ENCODE assay signal across 1 cellular context in the genomic region with DNA sequence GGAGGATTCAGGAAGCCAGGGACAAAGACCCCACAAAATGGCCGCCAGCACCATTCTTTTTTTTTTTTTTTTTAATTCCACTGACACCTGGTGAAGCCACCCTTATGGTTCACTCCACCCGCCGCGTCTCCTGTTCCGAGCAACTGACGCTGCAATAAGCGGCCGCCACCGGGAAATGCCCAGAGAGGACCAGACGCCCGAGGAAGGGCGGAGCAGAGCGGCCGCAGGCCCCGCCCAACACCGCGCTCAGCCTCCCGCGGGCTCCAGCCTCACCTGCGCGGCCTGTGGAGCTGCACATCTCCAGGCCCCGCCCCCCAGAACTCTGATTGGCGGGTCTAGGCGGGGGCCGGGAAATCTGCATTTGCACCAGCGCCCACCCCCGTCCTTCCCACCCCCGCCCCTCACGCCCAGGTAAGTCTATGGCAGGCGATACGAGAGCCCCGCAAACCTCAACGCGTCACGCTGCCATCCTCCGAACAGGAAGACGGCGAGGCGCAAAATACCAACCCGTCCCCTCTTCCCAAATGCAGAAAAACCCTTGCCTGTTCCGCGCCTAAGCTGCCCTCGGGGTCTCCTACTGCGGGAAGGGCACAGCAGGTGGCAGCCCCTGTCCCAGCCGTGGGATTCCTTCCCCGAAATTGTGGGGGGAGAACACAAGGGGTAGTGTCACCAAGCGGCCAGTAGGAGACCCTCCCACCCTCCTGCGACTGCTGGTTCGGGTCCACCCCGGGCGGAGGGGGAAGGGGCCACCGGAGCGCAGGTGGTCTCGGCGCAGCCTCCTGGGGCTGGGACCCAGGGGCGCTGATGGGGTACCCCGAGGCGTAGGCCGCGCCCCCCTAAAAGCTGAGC.
A peak's percentile ranks its signal among the peaks of the same experiment; 100 is the strongest.
TF ChIP-seq lines count a peak whose summit lies in the region.

No MANE protein-coding gene starts in this region.

TF ChIP-seq in HepG2, 621 proteins besides CTCF, POLR2A, EP300 and RAD21 (continued from another document and continues in another):
- TF ChIP-seq, protein P1, sequence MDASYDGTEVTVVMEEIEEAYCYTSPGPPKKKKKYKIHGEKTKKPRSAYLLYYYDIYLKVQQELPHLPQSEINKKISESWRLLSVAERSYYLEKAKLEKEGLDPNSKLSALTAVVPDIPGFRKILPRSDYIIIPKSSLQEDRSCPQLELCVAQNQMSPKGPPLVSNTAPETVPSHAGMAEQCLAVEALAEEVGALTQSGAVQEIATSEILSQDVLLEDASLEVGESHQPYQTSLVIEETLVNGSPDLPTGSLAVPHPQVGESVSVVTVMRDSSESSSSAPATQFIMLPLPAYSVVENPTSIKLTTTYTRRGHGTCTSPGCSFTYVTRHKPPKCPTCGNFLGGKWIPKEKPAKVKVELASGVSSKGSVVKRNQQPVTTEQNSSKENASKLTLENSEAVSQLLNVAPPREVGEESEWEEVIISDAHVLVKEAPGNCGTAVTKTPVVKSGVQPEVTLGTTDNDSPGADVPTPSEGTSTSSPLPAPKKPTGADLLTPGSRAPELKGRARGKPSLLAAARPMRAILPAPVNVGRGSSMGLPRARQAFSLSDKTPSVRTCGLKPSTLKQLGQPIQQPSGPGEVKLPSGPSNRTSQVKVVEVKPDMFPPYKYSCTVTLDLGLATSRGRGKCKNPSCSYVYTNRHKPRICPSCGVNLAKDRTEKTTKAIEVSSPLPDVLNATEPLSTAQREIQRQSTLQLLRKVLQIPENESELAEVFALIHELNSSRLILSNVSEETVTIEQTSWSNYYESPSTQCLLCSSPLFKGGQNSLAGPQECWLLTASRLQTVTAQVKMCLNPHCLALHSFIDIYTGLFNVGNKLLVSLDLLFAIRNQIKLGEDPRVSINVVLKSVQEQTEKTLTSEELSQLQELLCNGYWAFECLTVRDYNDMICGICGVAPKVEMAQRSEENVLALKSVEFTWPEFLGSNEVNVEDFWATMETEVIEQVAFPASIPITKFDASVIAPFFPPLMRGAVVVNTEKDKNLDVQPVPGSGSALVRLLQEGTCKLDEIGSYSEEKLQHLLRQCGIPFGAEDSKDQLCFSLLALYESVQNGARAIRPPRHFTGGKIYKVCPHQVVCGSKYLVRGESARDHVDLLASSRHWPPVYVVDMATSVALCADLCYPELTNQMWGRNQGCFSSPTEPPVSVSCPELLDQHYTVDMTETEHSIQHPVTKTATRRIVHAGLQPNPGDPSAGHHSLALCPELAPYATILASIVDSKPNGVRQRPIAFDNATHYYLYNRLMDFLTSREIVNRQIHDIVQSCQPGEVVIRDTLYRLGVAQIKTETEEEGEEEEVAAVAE (CRISPR knock-in tag; IDR thresholded peaks at IDR 0.05; ENCODE audit: borderline replicate concordance), result 0 out of 2 replicates have a peak, but pooled peaks have one; percentile 10
- TF ChIP-seq GABPB1 (CRISPR knock-in tag; IDR thresholded peaks at IDR 0.05) (peak; percentile 59), PAF1 (CRISPR knock-in tag; IDR thresholded peaks at IDR 0.05) (no peak), ZNF547 (CRISPR knock-in tag; IDR thresholded peaks at IDR 0.05) (0 out of 2 replicates have a peak, but pooled peaks have one; percentile 50), KDM4B (CRISPR knock-in tag; IDR thresholded peaks at IDR 0.05) (no peak), ZNF138 (CRISPR knock-in tag; IDR thresholded peaks at IDR 0.05; ENCODE audit: low read depth) (no peak), POLR2G (IDR thresholded peaks at IDR 0.05; ENCODE audit: low read depth, low read length) (peak; percentile 83), TFDP1 (CRISPR knock-in tag; IDR thresholded peaks at IDR 0.05; ENCODE audit: borderline replicate concordance) (peak; percentile 71; the same call in 1 of the 2 replicates), ZZZ3 (CRISPR knock-in tag; IDR thresholded peaks at IDR 0.05; ENCODE audit: borderline replicate concordance) (no peak), SIN3A (IDR thresholded peaks at IDR 0.05; ENCODE audit: borderline replicate concordance, low read depth, low read length) (peak; percentile 46; the same call in 1 of the 2 replicates), CBX1 (IDR thresholded peaks at IDR 0.05; ENCODE audit: low read depth) (peak; percentile 71), NCOA2 (CRISPR knock-in tag; IDR thresholded peaks at IDR 0.05) (peak; percentile 11; the same call in 1 of the 2 replicates), PATZ1 (CRISPR knock-in tag; IDR thresholded peaks at IDR 0.05) (peak; percentile 34; the same call in 1 of the 2 replicates), EEA1 (CRISPR knock-in tag; IDR thresholded peaks at IDR 0.05; ENCODE audit: borderline replicate concordance) (no peak), CHD2 (IDR thresholded peaks at IDR 0.05; ENCODE audit: low read depth, low read length) (0 out of 2 replicates have a peak, but pooled peaks have one; percentile 37), CHD4 (IDR thresholded peaks at IDR 0.05; ENCODE audit: borderline replicate concordance, low read length) (peak; percentile 83; the same call in 1 of the 2 replicates), ZNF335 (CRISPR knock-in tag; IDR thresholded peaks at IDR 0.05) (peak; percentile 5; the same call in 1 of the 2 replicates), ZNF329 (CRISPR knock-in tag; IDR thresholded peaks at IDR 0.05; ENCODE audit: low read depth) (0 out of 2 replicates have a peak, but pooled peaks have one; percentile 3), ZNF232 (CRISPR knock-in tag; IDR thresholded peaks at IDR 0.05; ENCODE audit: borderline replicate concordance) (peak; percentile 26), ZNF768 (CRISPR knock-in tag; IDR thresholded peaks at IDR 0.05) (no peak; the same call in 1 of the 2 replicates), NFRKB (IDR thresholded peaks at IDR 0.05) (no peak), ZNF749 (CRISPR knock-in tag; IDR thresholded peaks at IDR 0.05; ENCODE audit: borderline replicate concordance) (peak; percentile 55; the same call in 1 of the 2 replicates), ISL2 (CRISPR knock-in tag; IDR thresholded peaks at IDR 0.05) (peak; percentile 34; the same call in 1 of the 2 replicates), NFE2L1 (CRISPR knock-in tag; IDR thresholded peaks at IDR 0.05; ENCODE audit: borderline replicate concordance) (no peak), ZNF737 (CRISPR knock-in tag; IDR thresholded peaks at IDR 0.05; ENCODE audit: borderline replicate concordance) (no peak), ZNF615 (CRISPR knock-in tag; IDR thresholded peaks at IDR 0.05; ENCODE audit: borderline replicate concordance) (no peak), MAZ (IDR thresholded peaks at IDR 0.05; ENCODE audit: borderline replicate concordance, low read depth, low read length) (no peak), MAZ (CRISPR knock-in tag; IDR thresholded peaks at IDR 0.05; ENCODE audit: low read depth) (peak; percentile 74), ZNF598 (CRISPR knock-in tag; IDR thresholded peaks at IDR 0.05; ENCODE audit: borderline replicate concordance) (peak; percentile 68; the same call in 1 of the 2 replicates), BORCS8-MEF2B (CRISPR knock-in tag; IDR thresholded peaks at IDR 0.05) (0 out of 2 replicates have a peak, but pooled peaks have one; percentile 5)
- TF ChIP-seq, protein P2, sequence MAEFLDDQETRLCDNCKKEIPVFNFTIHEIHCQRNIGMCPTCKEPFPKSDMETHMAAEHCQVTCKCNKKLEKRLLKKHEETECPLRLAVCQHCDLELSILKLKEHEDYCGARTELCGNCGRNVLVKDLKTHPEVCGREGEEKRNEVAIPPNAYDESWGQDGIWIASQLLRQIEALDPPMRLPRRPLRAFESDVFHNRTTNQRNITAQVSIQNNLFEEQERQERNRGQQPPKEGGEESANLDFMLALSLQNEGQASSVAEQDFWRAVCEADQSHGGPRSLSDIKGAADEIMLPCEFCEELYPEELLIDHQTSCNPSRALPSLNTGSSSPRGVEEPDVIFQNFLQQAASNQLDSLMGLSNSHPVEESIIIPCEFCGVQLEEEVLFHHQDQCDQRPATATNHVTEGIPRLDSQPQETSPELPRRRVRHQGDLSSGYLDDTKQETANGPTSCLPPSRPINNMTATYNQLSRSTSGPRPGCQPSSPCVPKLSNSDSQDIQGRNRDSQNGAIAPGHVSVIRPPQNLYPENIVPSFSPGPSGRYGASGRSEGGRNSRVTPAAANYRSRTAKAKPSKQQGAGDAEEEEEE (CRISPR knock-in tag; IDR thresholded peaks at IDR 0.05; ENCODE audit: borderline replicate concordance), result no peak
- TF ChIP-seq, protein P3, sequence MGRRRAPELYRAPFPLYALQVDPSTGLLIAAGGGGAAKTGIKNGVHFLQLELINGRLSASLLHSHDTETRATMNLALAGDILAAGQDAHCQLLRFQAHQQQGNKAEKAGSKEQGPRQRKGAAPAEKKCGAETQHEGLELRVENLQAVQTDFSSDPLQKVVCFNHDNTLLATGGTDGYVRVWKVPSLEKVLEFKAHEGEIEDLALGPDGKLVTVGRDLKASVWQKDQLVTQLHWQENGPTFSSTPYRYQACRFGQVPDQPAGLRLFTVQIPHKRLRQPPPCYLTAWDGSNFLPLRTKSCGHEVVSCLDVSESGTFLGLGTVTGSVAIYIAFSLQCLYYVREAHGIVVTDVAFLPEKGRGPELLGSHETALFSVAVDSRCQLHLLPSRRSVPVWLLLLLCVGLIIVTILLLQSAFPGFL (CRISPR knock-in tag; IDR thresholded peaks at IDR 0.05), result no peak
- TF ChIP-seq, protein P4, sequence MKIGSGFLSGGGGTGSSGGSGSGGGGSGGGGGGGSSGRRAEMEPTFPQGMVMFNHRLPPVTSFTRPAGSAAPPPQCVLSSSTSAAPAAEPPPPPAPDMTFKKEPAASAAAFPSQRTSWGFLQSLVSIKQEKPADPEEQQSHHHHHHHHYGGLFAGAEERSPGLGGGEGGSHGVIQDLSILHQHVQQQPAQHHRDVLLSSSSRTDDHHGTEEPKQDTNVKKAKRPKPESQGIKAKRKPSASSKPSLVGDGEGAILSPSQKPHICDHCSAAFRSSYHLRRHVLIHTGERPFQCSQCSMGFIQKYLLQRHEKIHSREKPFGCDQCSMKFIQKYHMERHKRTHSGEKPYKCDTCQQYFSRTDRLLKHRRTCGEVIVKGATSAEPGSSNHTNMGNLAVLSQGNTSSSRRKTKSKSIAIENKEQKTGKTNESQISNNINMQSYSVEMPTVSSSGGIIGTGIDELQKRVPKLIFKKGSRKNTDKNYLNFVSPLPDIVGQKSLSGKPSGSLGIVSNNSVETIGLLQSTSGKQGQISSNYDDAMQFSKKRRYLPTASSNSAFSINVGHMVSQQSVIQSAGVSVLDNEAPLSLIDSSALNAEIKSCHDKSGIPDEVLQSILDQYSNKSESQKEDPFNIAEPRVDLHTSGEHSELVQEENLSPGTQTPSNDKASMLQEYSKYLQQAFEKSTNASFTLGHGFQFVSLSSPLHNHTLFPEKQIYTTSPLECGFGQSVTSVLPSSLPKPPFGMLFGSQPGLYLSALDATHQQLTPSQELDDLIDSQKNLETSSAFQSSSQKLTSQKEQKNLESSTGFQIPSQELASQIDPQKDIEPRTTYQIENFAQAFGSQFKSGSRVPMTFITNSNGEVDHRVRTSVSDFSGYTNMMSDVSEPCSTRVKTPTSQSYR (CRISPR knock-in tag; IDR thresholded peaks at IDR 0.05; ENCODE audit: borderline replicate concordance), result peak; percentile 58; the same call in 1 of the 2 replicates
- TF ChIP-seq, protein P5, sequence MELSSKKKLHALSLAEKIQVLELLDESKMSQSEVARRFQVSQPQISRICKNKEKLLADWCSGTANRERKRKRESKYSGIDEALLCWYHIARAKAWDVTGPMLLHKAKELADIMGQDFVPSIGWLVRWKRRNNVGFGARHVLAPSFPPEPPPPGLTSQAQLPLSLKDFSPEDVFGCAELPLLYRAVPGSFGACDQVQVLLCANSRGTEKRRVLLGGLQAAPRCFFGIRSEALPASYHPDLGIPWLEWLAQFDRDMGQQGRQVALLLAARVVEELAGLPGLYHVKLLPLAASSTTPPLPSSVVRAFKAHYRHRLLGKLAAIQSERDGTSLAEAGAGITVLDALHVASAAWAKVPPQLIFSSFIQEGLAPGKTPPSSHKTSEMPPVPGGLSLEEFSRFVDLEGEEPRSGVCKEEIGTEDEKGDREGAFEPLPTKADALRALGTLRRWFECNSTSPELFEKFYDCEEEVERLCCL (CRISPR knock-in tag; IDR thresholded peaks at IDR 0.05; ENCODE audit: borderline replicate concordance), result peak; percentile 81
- TF ChIP-seq, protein P6, sequence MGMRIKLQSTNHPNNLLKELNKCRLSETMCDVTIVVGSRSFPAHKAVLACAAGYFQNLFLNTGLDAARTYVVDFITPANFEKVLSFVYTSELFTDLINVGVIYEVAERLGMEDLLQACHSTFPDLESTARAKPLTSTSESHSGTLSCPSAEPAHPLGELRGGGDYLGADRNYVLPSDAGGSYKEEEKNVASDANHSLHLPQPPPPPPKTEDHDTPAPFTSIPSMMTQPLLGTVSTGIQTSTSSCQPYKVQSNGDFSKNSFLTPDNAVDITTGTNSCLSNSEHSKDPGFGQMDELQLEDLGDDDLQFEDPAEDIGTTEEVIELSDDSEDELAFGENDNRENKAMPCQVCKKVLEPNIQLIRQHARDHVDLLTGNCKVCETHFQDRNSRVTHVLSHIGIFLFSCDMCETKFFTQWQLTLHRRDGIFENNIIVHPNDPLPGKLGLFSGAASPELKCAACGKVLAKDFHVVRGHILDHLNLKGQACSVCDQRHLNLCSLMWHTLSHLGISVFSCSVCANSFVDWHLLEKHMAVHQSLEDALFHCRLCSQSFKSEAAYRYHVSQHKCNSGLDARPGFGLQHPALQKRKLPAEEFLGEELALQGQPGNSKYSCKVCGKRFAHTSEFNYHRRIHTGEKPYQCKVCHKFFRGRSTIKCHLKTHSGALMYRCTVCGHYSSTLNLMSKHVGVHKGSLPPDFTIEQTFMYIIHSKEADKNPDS (CRISPR knock-in tag; IDR thresholded peaks at IDR 0.05), result peak; percentile 53; the same call in 1 of the 2 replicates
